ENCODE assay signal across 13 cellular contexts in the genomic region with DNA sequence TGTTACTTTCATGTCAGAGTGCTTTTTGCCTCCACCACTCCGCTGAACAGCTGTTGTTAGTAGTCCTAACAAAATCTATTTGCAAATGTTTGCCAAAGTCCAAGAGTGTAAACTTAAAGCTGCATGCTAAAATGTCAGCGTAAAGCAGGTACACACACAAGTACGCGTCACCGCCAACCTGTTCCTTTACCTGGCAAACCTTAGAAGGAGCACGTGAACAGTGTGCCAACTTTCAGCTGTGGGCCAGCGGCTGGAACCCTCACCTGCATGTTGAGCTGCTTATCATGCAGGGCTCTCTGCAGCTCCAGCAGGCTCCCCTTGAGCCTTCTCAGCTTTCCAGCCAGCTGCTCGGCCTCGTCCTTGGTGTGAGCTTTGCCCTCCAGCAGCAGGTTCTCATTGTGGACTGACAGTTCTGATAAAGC.
A peak's percentile ranks its signal among the peaks of the same experiment; 100 is the strongest.
DNase-seq lines count a peak whose midpoint lies in the region; ATAC-seq and TF ChIP-seq lines count a peak whose summit lies in the region.
"Had no signal": no experiment of that assay in that cellular context is flagged by ENCODE, and none has a peak within 500 bp of the region (broad histone marks: within the 10 kb centered on the region; RNA-seq: fewer than 3 reads in every experiment).

No MANE protein-coding gene starts in this region.

- H4K20me1 ChIP-seq in SK-N-SH (ENCODE audit: insufficient read depth), result no peaks in the 10 kb centered on the region

- H3K4me3 ChIP-seq in liver (ENCODE audit: low read depth in 1 of 3, low read length in 3 of 3) (no peak overlapping the region), SK-N-SH (ENCODE audit: low read depth in 2 of 2, low read length in 1 of 2) (no peak overlapping the region)

- peaks cover 14% of the 10 kb centered on the region for H3K4me1 Mint-ChIP-seq in central memory CD8-positive, alpha-beta T cell
- H3K4me1 Mint-ChIP-seq: activated CD4-positive, alpha-beta memory T cell treated with anti-CD3 and anti-CD28 coated beads, Interleukin-2, amount 10 ng/mL, durations not matched to agents 7 days and 5 days; activated T-helper 17 cell treated with anti-CD3 and anti-CD28 coated beads, Interleukin-2, amount 50 U/mL, for 72 hours had no signal

- TF ChIP-seq RAD21 in liver (IDR thresholded peaks at IDR 0.05) (peak; percentile 39 to 46), SK-N-SH (IDR thresholded peaks at IDR 0.05; ENCODE audit: low read length) (no peak)

- DNase-seq in HuH-7 (ENCODE audit: low spot score) (peak; percentile 47), SK-N-SH (no peak), LoVo (ENCODE audit: low spot score) (no peak), NCI-H1417 treated with DMSO at 0.1 percent for 48 hours (lab: John Stamatoyannopoulos, UW) (no peak)
- DNase-seq in central memory CD8-positive, alpha-beta T cell (ENCODE audit: low spot score in 2 of 2), result no peak
- DNase-seq: activated CD4-positive, alpha-beta memory T cell treated with anti-CD3 and anti-CD28 coated beads, Interleukin-2, amount 10 ng/mL, durations not matched to agents 7 days and 5 days; DND-41; NCI-H446 had no signal

- H3K4me1 ChIP-seq in liver (ENCODE audit: control insufficient read depth in 4 of 4, insufficient read depth in 4 of 4, low read length in 3 of 4) (peaks cover 0 to 13% (median 10%) of the 10 kb centered on the region in 4 donors), SK-N-SH (ENCODE audit: control insufficient read depth in 1 of 2, insufficient read depth in 2 of 2, low read depth in 1 of 2, low read length in 1 of 2) (no peaks in the 10 kb centered on the region)

- peak overlapping the region; percentile 92 for H3K27ac Mint-ChIP-seq in central memory CD8-positive, alpha-beta T cell (ENCODE audit: low read depth)
- H3K27ac Mint-ChIP-seq: activated CD4-positive, alpha-beta memory T cell treated with anti-CD3 and anti-CD28 coated beads, Interleukin-2, amount 10 ng/mL, durations not matched to agents 7 days and 5 days; activated T-helper 17 cell treated with anti-CD3 and anti-CD28 coated beads, Interleukin-2, amount 50 U/mL, for 72 hours; dendritic cell treated with granulocyte-macrophage colony-stimulating factor and Interleukin-4, amounts not matched to agents 40 ng/mL and 50 ng/mL, for 4 days had no signal

- H3K27me3 ChIP-seq in liver (ENCODE audit: control insufficient read depth in 4 of 4, insufficient read depth in 4 of 4, low read length in 3 of 4) (no peaks in the 10 kb centered on the region), SK-N-SH (ENCODE audit: insufficient read depth) (no peaks in the 10 kb centered on the region)

- H3K27ac ChIP-seq in C4-2B (0 out of 2 replicates have a peak overlapping the region, but pooled peaks have one; percentile 6), liver (ENCODE audit: low read depth in 1 of 2, low read length in 2 of 2) (peak overlapping the region; percentile 39 to 57), SK-N-SH (ENCODE audit: low read depth in 2 of 2, low read length in 1 of 2) (no peak overlapping the region)

- WGBS in liver, result 34% methylated on average over 9 of the region's 9 CpGs
- 88% methylated on average over 9 of the region's 9 CpGs for WGBS in SK-N-SH (ENCODE audit: low lambda C conversion rate)

- peaks cover 14% of the 10 kb centered on the region for H3F3A ChIP-seq in SK-N-SH (replicated peaks; ENCODE audit: insufficient read depth)

- H3K79me2 ChIP-seq in SK-N-SH (ENCODE audit: insufficient read depth), result no peaks in the 10 kb centered on the region

- no peak overlapping the region for H3K4me2 ChIP-seq in SK-N-SH

- no peak overlapping the region for H3K9ac ChIP-seq in liver (ENCODE audit: low read depth in 1 of 2, low read length in 2 of 2)
- no peak overlapping the region for H3K9ac ChIP-seq in SK-N-SH

- H3K36me3 ChIP-seq in liver (ENCODE audit: control insufficient read depth in 4 of 4, insufficient read depth in 3 of 4, low read depth in 1 of 4, low read length in 3 of 4), result peaks cover 6 to 40% (median 22%) of the 10 kb centered on the region in 4 donors
- H3K36me3 ChIP-seq in SK-N-SH (replicated peaks in 1 of 2; ENCODE audit: control insufficient read depth in 1 of 2, insufficient read depth in 2 of 2, low read length in 1 of 2), result peaks cover 57 to 59% of the 10 kb centered on the region in 2 experiments

- ATAC-seq in central memory CD8-positive, alpha-beta T cell (replicated peaks; ENCODE audit: extremely low read depth, poor library complexity, severe bottlenecking), result no peak
- ATAC-seq in GM21723 (IDR thresholded peaks at IDR 0.05; ENCODE audit: unreplicated experiment), result no peak
- ATAC-seq: activated T-helper 17 cell treated with anti-CD3 and anti-CD28 coated beads, Interleukin-2, amount 50 U/mL, for 72 hours had no signal

- TF ChIP-seq EP300 in SK-N-SH (IDR thresholded peaks at IDR 0.05; ENCODE audit: borderline replicate concordance in 1 of 2, low read depth in 1 of 2, low read length in 1 of 2), result no peak

- H2AFZ ChIP-seq in SK-N-SH (ENCODE audit: low read depth), result no peak overlapping the region

- H3K9me3 Mint-ChIP-seq in central memory CD8-positive, alpha-beta T cell, result no peaks in the 10 kb centered on the region
- H3K9me3 Mint-ChIP-seq: activated CD4-positive, alpha-beta memory T cell treated with anti-CD3 and anti-CD28 coated beads, Interleukin-2, amount 10 ng/mL, durations not matched to agents 7 days and 5 days; activated T-helper 17 cell treated with anti-CD3 and anti-CD28 coated beads, Interleukin-2, amount 50 U/mL, for 72 hours; dendritic cell treated with granulocyte-macrophage colony-stimulating factor and Interleukin-4, amounts not matched to agents 40 ng/mL and 50 ng/mL, for 4 days had no signal

- peak overlapping the region; percentile 57 for H3K4me3 Mint-ChIP-seq in central memory CD8-positive, alpha-beta T cell
- H3K4me3 Mint-ChIP-seq: activated CD4-positive, alpha-beta memory T cell treated with anti-CD3 and anti-CD28 coated beads, Interleukin-2, amount 10 ng/mL, durations not matched to agents 7 days and 5 days; activated T-helper 17 cell treated with anti-CD3 and anti-CD28 coated beads, Interleukin-2, amount 50 U/mL, for 72 hours; dendritic cell treated with granulocyte-macrophage colony-stimulating factor and Interleukin-4, amounts not matched to agents 40 ng/mL and 50 ng/mL, for 4 days had no signal

- CTCF ChIA-PET in SK-N-SH (lab: Yijun Ruan, JAX), result interaction anchor here (0.8 to 2.6 kb wide), 3 partner anchors 10 to 102 kb away, joined by 3 to 12 read pairs (median 3); no protein-coding TSS in a partner anchor

- POLR2A ChIA-PET in SK-N-SH (lab: Yijun Ruan, JAX), result no interaction called here

- H3K27me3 Mint-ChIP-seq in central memory CD8-positive, alpha-beta T cell, result no peaks in the 10 kb centered on the region
- H3K27me3 Mint-ChIP-seq: activated CD4-positive, alpha-beta memory T cell treated with anti-CD3 and anti-CD28 coated beads, Interleukin-2, amount 10 ng/mL, durations not matched to agents 7 days and 5 days; activated T-helper 17 cell treated with anti-CD3 and anti-CD28 coated beads, Interleukin-2, amount 50 U/mL, for 72 hours; dendritic cell treated with granulocyte-macrophage colony-stimulating factor and Interleukin-4, amounts not matched to agents 40 ng/mL and 50 ng/mL, for 4 days had no signal

- peaks cover 50% of the 10 kb centered on the region for H3K36me3 Mint-ChIP-seq in central memory CD8-positive, alpha-beta T cell (ENCODE audit: insufficient read depth)

- no peak for TF ChIP-seq CTCF in C4-2B (conservative IDR thresholded peaks at IDR 0.05)
- TF ChIP-seq CTCF in liver (IDR thresholded peaks at IDR 0.05; ENCODE audit: low read depth, low read length, missing input control), result no peak
- TF ChIP-seq CTCF in SK-N-SH (IDR thresholded peaks at IDR 0.05), result no peak

- H3K9me3 ChIP-seq in liver (ENCODE audit: control insufficient read depth in 4 of 4, low read length in 3 of 4) (no peaks in the 10 kb centered on the region), SK-N-SH (no peaks in the 10 kb centered on the region)

- H3K9me2 ChIP-seq in SK-N-SH, result no peaks in the 10 kb centered on the region

TF ChIP-seq in liver, 16 proteins besides CTCF, POLR2A, EP300 and RAD21 (continues in another document):
- TF ChIP-seq EGR1 (IDR thresholded peaks at IDR 0.05; ENCODE audit: low read depth in 2 of 2), result no peak
- peak; percentile 49 for TF ChIP-seq FOXA1 (IDR thresholded peaks at IDR 0.05)
- peak; percentile 75 for TF ChIP-seq FOXA2 (IDR thresholded peaks at IDR 0.05)
- no peak for TF ChIP-seq NR2F2 (IDR thresholded peaks at IDR 0.05)
- TF ChIP-seq TAF1 (conservative IDR thresholded peaks at IDR 0.05), result no peak
- TF ChIP-seq YY1 (IDR thresholded peaks at IDR 0.05), result peak; percentile 80

TF ChIP-seq in SK-N-SH, 30 proteins besides CTCF, POLR2A, EP300 and RAD21 (continues in another document):
- TF ChIP-seq TCF12 (IDR thresholded peaks at IDR 0.05) (no peak), SIN3A (IDR thresholded peaks at IDR 0.05; ENCODE audit: borderline replicate concordance, low read depth, low read length) (no peak), FOXM1 (IDR thresholded peaks at IDR 0.05; ENCODE audit: low read depth) (no peak), MEF2A (IDR thresholded peaks at IDR 0.05; ENCODE audit: borderline replicate concordance, low read depth) (no peak), TAF1 (IDR thresholded peaks at IDR 0.05; ENCODE audit: borderline replicate concordance, low read depth, low read length) (no peak)
- TF ChIP-seq, protein P1, sequence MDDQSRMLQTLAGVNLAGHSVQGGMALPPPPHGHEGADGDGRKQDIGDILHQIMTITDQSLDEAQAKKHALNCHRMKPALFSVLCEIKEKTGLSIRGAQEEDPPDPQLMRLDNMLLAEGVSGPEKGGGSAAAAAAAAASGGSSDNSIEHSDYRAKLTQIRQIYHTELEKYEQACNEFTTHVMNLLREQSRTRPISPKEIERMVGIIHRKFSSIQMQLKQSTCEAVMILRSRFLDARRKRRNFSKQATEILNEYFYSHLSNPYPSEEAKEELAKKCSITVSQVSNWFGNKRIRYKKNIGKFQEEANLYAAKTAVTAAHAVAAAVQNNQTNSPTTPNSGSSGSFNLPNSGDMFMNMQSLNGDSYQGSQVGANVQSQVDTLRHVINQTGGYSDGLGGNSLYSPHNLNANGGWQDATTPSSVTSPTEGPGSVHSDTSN (IDR thresholded peaks at IDR 0.05), result no peak
- TF ChIP-seq, protein P2, sequence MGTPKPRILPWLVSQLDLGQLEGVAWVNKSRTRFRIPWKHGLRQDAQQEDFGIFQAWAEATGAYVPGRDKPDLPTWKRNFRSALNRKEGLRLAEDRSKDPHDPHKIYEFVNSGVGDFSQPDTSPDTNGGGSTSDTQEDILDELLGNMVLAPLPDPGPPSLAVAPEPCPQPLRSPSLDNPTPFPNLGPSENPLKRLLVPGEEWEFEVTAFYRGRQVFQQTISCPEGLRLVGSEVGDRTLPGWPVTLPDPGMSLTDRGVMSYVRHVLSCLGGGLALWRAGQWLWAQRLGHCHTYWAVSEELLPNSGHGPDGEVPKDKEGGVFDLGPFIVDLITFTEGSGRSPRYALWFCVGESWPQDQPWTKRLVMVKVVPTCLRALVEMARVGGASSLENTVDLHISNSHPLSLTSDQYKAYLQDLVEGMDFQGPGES (IDR thresholded peaks at IDR 0.05; ENCODE audit: low read depth, low read length), result no peak
- TF ChIP-seq, protein P3, sequence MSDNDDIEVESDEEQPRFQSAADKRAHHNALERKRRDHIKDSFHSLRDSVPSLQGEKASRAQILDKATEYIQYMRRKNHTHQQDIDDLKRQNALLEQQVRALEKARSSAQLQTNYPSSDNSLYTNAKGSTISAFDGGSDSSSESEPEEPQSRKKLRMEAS (IDR thresholded peaks at IDR 0.05; ENCODE audit: low read depth), result no peak

Comparison
In these comparisons a context has a peak if more than half of its experiments do, and no peak if none do; other contexts are left out.
1. H3K27ac ChIP-seq: peak in C4-2B (single experiment) and liver (2 of 2); none in SK-N-SH (0 of 2).